In genomic region chr6:11229267-11230043, GRCh38 we compare ENCODE assay signal across 1 cellular context.
TF ChIP-seq lines count a peak whose summit lies in the region.

No MANE protein-coding gene starts in this region.

TF ChIP-seq in HepG2, 621 proteins besides CTCF, POLR2A, EP300 and RAD21 (continued from another document):
- TF ChIP-seq TRIM22 (IDR thresholded peaks at IDR 0.05): no peak
- TF ChIP-seq ZFY (CRISPR knock-in tag; IDR thresholded peaks at IDR 0.05): peak; percentile 57; the same call in 1 of the 2 replicates
- TF ChIP-seq ZBTB26 (CRISPR knock-in tag; IDR thresholded peaks at IDR 0.05; ENCODE audit: borderline replicate concordance): no peak
- peak; percentile 58; the same call in 1 of the 2 replicates for TF ChIP-seq ZNF501 (CRISPR knock-in tag; IDR thresholded peaks at IDR 0.05)
- TF ChIP-seq ATF3 (CRISPR knock-in tag; IDR thresholded peaks at IDR 0.05): no peak
- TF ChIP-seq PCBP1 (IDR thresholded peaks at IDR 0.05; ENCODE audit: borderline replicate concordance, low read depth, low read length): no peak
- peak; percentile 39 for TF ChIP-seq TAF15 (IDR thresholded peaks at IDR 0.05; ENCODE audit: low read depth, low read length, poor library complexity, severe bottlenecking)
- TF ChIP-seq SIN3A (IDR thresholded peaks at IDR 0.05; ENCODE audit: borderline replicate concordance, low read depth, low read length): peak; percentile 83; the same call in 1 of the 2 replicates
- TF ChIP-seq XRCC5 (optimal IDR thresholded peaks at IDR 0.05; ENCODE audit: low read length): peak; percentile 39
- TF ChIP-seq SP4 (CRISPR knock-in tag; IDR thresholded peaks at IDR 0.05): peak; percentile 41; the same call in 1 of the 2 replicates
- TF ChIP-seq TBX3 (IDR thresholded peaks at IDR 0.05; ENCODE audit: borderline replicate concordance): no peak
- peak; percentile 37; the same call in 1 of the 2 replicates for TF ChIP-seq CCDC6 (CRISPR knock-in tag; IDR thresholded peaks at IDR 0.05)
- 0 out of 2 replicates have a peak, but pooled peaks have one; percentile 43 for TF ChIP-seq ZNF350 (CRISPR knock-in tag; IDR thresholded peaks at IDR 0.05; ENCODE audit: borderline replicate concordance, low read depth)
- peak; percentile 57 for TF ChIP-seq HDAC1 (CRISPR knock-in tag; IDR thresholded peaks at IDR 0.05)
- TF ChIP-seq ZNF513 (CRISPR knock-in tag; conservative IDR thresholded peaks at IDR 0.05): no peak
- no peak for TF ChIP-seq ATF1 (CRISPR knock-in tag; IDR thresholded peaks at IDR 0.05)
- peak; percentile 62 for TF ChIP-seq ZFX (CRISPR knock-in tag; IDR thresholded peaks at IDR 0.05; ENCODE audit: low read depth)
- no peak for TF ChIP-seq ADNP (CRISPR knock-in tag; IDR thresholded peaks at IDR 0.05)
- TF ChIP-seq NFKB2 (CRISPR knock-in tag; IDR thresholded peaks at IDR 0.05; ENCODE audit: borderline replicate concordance): no peak
- TF ChIP-seq POLR2AphosphoS5 (IDR thresholded peaks at IDR 0.05; ENCODE audit: low read depth, low read length): peak; percentile 81
- peak; percentile 90 for TF ChIP-seq PATZ1 (CRISPR knock-in tag; IDR thresholded peaks at IDR 0.05)
- TF ChIP-seq ZNF10 (CRISPR knock-in tag; IDR thresholded peaks at IDR 0.05; ENCODE audit: borderline replicate concordance, low read depth): no peak
- TF ChIP-seq ZNF557 (CRISPR knock-in tag; IDR thresholded peaks at IDR 0.05): no peak
- no peak for TF ChIP-seq ZNF510 (CRISPR knock-in tag; IDR thresholded peaks at IDR 0.05; ENCODE audit: low read depth)
- peak; percentile 51; the same call in 1 of the 2 replicates for TF ChIP-seq ZC3H13 (CRISPR knock-in tag; IDR thresholded peaks at IDR 0.05)
- 0 out of 2 replicates have a peak, but pooled peaks have one; percentile 17 for TF ChIP-seq ZNF430 (CRISPR knock-in tag; IDR thresholded peaks at IDR 0.05)
- no peak for TF ChIP-seq PRDM15 (CRISPR knock-in tag; IDR thresholded peaks at IDR 0.05)
- TF ChIP-seq RARA (CRISPR knock-in tag; IDR thresholded peaks at IDR 0.05): no peak
